In the genomic region with DNA sequence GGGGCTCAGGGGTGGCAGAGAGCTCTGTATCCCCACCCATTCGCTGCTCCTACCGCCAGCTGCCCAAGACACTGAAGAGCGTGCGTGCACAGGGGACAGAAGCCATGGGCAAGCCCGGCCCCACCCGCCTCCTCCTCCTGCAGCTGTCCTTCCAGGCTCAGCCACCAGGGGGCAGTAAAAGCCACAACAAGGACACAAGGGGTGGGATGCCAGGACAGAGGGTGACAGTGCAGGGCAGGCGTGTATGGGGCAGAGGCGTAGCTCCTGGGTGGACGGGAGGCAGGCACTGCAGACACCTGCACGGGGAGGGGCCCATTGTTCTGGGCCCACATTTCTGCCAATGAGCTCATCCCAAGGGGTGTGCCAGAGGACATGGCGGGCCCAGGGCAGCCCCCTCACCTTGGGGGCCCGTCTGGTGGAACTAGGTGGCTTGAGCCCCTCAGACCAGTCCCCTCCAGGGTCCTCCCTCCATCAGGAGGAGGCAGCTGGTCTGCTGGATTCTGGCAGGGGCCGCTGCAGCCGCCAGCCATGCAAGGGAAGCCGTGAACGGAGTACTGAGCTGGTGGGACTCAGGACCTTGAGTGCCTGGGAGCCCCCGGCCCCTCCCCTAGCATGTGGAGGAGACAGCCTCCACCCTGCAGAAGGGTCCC, we compare ENCODE assay signal across 8 cellular contexts.
DNase-seq lines count a peak whose midpoint lies in the region; ATAC-seq and TF ChIP-seq lines count a peak whose summit lies in the region.

No MANE protein-coding gene starts in this region.

- no peak overlapping the region for H3K9ac ChIP-seq in colonic mucosa (ENCODE audit: low read depth in 2 of 2, low read length in 2 of 2)

- ATAC-seq in GM18498 (IDR thresholded peaks at IDR 0.05; ENCODE audit: unreplicated experiment), result peak; percentile 57
- peak; percentile 82 for ATAC-seq in left lung
- ATAC-seq in HG03175 (IDR thresholded peaks at IDR 0.05; ENCODE audit: unreplicated experiment), result no peak

- intact Hi-C loops in colonic mucosa (cut with DNase I) (loop anchor here (2.0 kb wide), 1 partner anchor 80 kb away; no protein-coding TSS in a partner anchor), left lung (cut with DNase I) (loop anchor here in 1 of 2 donors (5.0 kb wide), 1 partner anchor 84 kb away; no protein-coding TSS in a partner anchor)

- H3K27me3 ChIP-seq in colonic mucosa, result no peaks in the 10 kb centered on the region
- no peaks in the 10 kb centered on the region for H3K27me3 ChIP-seq in left lung

- H3K4me3 ChIP-seq in colonic mucosa (no peak overlapping the region), left lung (no peak overlapping the region)

- H3K9me3 ChIP-seq in colonic mucosa (no peaks in the 10 kb centered on the region), left lung (no peaks in the 10 kb centered on the region)

- H3K27ac ChIP-seq in colonic mucosa (no peak overlapping the region), left lung (peak overlapping the region in 1 of 2 donors; percentile 47)

- TF ChIP-seq CTCF in colonic mucosa (IDR thresholded peaks at IDR 0.05) (peak; percentile 96), left lung (IDR thresholded peaks at IDR 0.05) (peak; percentile 96 to 99)

- H3K4me1 ChIP-seq in colonic mucosa, result peaks cover 2% of the 10 kb centered on the region
- peaks cover 29 to 37% of the 10 kb centered on the region in 2 donors for H3K4me1 ChIP-seq in left lung

- H3K36me3 ChIP-seq in colonic mucosa, result no peaks in the 10 kb centered on the region
- H3K36me3 ChIP-seq in left lung, result peaks cover 0 to 89% of the 10 kb centered on the region in 2 donors

- DNase-seq in AG08395 (ENCODE audit: low spot score) (peak; percentile 94), NCI-H226 (peak; percentile 28), colonic mucosa (peak; percentile 93), left lung (peak; percentile 87 to 94)
- peak; percentile 92 for DNase-seq in activated CD4-positive, alpha-beta T cell treated with anti-CD3 and anti-CD28 coated beads for 48 hours
- DNase-seq in stimulated activated CD4-positive, alpha-beta T cell treated with anti-CD3 and anti-CD28 coated beads, TNF-alpha, amount 100 ng/mL, for 24 hours (ENCODE audit: low read depth in 3 of 3), result peak; percentile 69 to 82 (median 70)

Comparison
In these comparisons a context has a peak if more than half of its experiments do, and no peak if none do; other contexts are left out.
1. DNase-seq: peak in every context shown above with its lines; median percentile 94 in AG08395; 93 in colonic mucosa; 92 in activated CD4-positive, alpha-beta T cell treated with anti-CD3 and anti-CD28 coated beads for 48 hours; 90 in left lung; 70 in stimulated activated CD4-positive, alpha-beta T cell treated with anti-CD3 and anti-CD28 coated beads, TNF-alpha, amount 100 ng/mL, for 24 hours; 28 in NCI-H226.